1 cellular context compared by ENCODE assay signal in genomic region chr9:88672874-88673695, GRCh38.
TF ChIP-seq lines count a peak whose summit lies in the region.

No MANE protein-coding gene starts in this region.

TF ChIP-seq in IMR-90, 13 proteins besides CTCF, POLR2A, EP300 and RAD21 (continued from another document):
- no peak for TF ChIP-seq MXI1 (IDR thresholded peaks at IDR 0.05; ENCODE audit: borderline replicate concordance, low read depth, low read length)
- TF ChIP-seq USF2 (IDR thresholded peaks at IDR 0.05; ENCODE audit: low read depth, low read length), result no peak
